In the genomic region with DNA sequence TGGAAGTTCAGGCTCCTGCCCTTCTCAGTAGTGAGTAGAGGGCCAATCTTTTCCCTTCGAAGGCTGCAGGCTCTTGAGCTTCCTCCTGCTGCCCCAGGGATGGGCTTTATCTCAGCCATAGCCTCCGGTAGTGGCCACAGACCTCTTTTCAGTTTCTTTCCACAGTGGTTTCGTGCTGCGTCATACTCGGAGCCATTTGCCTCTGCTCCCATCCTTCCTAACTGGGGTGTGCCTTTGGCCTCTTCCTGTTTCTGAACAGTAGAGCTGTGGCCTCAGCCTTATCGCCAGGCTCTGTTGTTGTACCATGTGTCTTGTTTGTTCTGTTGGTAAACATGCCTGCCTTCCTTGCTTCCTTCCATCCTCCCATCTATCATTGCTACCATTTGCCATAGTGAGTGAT, we compare ENCODE assay signal across 16 cellular contexts.
"Had no signal": no experiment of that assay in that cellular context is flagged by ENCODE, and none has a peak within 500 bp of the region (broad histone marks: within the 10 kb centered on the region; RNA-seq: fewer than 3 reads in every experiment).

No MANE protein-coding gene starts in this region.

- H3K27me3 Mint-ChIP-seq: activated naive CD8-positive, alpha-beta T cell treated with anti-CD3 and anti-CD28 coated beads, Interleukin-2, amount 50 U/mL, for 24 hours; effector memory CD8-positive, alpha-beta T cell; naive thymus-derived CD8-positive, alpha-beta T cell had no signal

- H3K27ac ChIP-seq: epithelial cell of prostate, gastrocnemius medialis, hepatocyte, left lung, pancreas, thoracic aorta had no signal

- DNase-seq: activated CD4-positive, alpha-beta T cell treated with anti-CD3 and anti-CD28 coated beads, Interleukin-2, amount 50 U/mL, for 1 hour; activated CD4-positive, CD25-positive, alpha-beta regulatory T cell; activated naive CD4-positive, alpha-beta T cell treated with anti-CD3 and anti-CD28 coated beads for 36 hours; activated naive CD8-positive, alpha-beta T cell treated with anti-CD3 and anti-CD28 coated beads, Interleukin-2, amount 50 U/mL, for 24 hours; aorta; dermis blood vessel endothelial cell; effector memory CD8-positive, alpha-beta T cell; gastrocnemius medialis; left lung; naive thymus-derived CD8-positive, alpha-beta T cell; pancreas; stimulated activated CD4-positive, alpha-beta T cell treated with anti-CD3 and anti-CD28 coated beads, Interleukin-1b, Interleukin-23, amount 100 ng/mL, for 48 hours had no signal

- H3K27me3 ChIP-seq: gastrocnemius medialis, hepatocyte, left lung, pancreas had no signal

- H3K4me3 Mint-ChIP-seq: activated naive CD4-positive, alpha-beta T cell treated with anti-CD3 and anti-CD28 coated beads for 36 hours; activated naive CD8-positive, alpha-beta T cell treated with anti-CD3 and anti-CD28 coated beads, Interleukin-2, amount 50 U/mL, for 24 hours; effector memory CD8-positive, alpha-beta T cell; naive thymus-derived CD8-positive, alpha-beta T cell had no signal

- H3K4me2 ChIP-seq: hepatocyte had no signal

- H3K9me3 Mint-ChIP-seq: activated naive CD8-positive, alpha-beta T cell treated with anti-CD3 and anti-CD28 coated beads, Interleukin-2, amount 50 U/mL, for 24 hours; activated T-helper 2 cell treated with anti-CD3 and anti-CD28 coated beads, Interferon-gamma antibody, Interleukin-2, Interleukin-4, amounts not matched to agents 10 μg/mL and 5 μg/mL and 100 μg/mL, durations not matched to agents 14 hours and 24 hours and 36 hours; effector memory CD8-positive, alpha-beta T cell had no signal

- H3K4me1 ChIP-seq: left lung, pancreas had no signal

- H3K4me3 ChIP-seq: gastrocnemius medialis, hepatocyte, left lung, pancreas, thoracic aorta had no signal

- H3K27ac Mint-ChIP-seq: activated naive CD4-positive, alpha-beta T cell treated with anti-CD3 and anti-CD28 coated beads for 36 hours; activated naive CD8-positive, alpha-beta T cell treated with anti-CD3 and anti-CD28 coated beads, Interleukin-2, amount 50 U/mL, for 24 hours; activated T-helper 2 cell treated with anti-CD3 and anti-CD28 coated beads, Interferon-gamma antibody, Interleukin-2, Interleukin-4, amounts not matched to agents 10 μg/mL and 5 μg/mL and 100 μg/mL, durations not matched to agents 14 hours and 24 hours and 36 hours; effector memory CD8-positive, alpha-beta T cell had no signal

- ATAC-seq: activated naive CD8-positive, alpha-beta T cell treated with anti-CD3 and anti-CD28 coated beads, Interleukin-2, amount 50 U/mL, for 24 hours; effector memory CD8-positive, alpha-beta T cell; gastrocnemius medialis; left lung; naive thymus-derived CD8-positive, alpha-beta T cell; pancreas had no signal

- H2AFZ ChIP-seq: hepatocyte had no signal

- H3K36me3 ChIP-seq: gastrocnemius medialis, left lung, pancreas, thoracic aorta had no signal

- H3K9me3 ChIP-seq: gastrocnemius medialis, left lung, pancreas, thoracic aorta had no signal
